12 cellular contexts compared by ENCODE assay signal in genomic region chr1:21998624-21999294, GRCh38. TPM values are rescaled to one million over a fixed set of nuclear protein-coding genes. Genes with fewer than 3 reads are reported as not detected.
A peak's percentile ranks its signal among the peaks of the same experiment; 100 is the strongest.
DNase-seq lines count a peak whose midpoint lies in the region; ATAC-seq, FAIRE-seq and TF ChIP-seq lines count a peak whose summit lies in the region.
"Not testable (repeated sequence)": the region's sequence is repeated elsewhere in the genome, so short reads cannot be mapped to it uniquely, and the experiment has no call there.
"Had no signal": no experiment of that assay in that cellular context is flagged by ENCODE, and none has a peak within 500 bp of the region (broad histone marks: within the 10 kb centered on the region; RNA-seq: fewer than 3 reads in every experiment).

No MANE protein-coding gene starts in this region.

- TF ChIP-seq EP300 in K562 (IDR thresholded peaks at IDR 0.05; ENCODE audit: low read length), result not testable (repeated sequence)

- 40% methylated on average over 6 of the region's 15 CpGs for WGBS in K562 (ENCODE audit: insufficient coverage, low coverage, missing lambda C conversion rate)

- H3K27ac ChIP-seq in BLaER1 (peak overlapping the region; percentile 80), SJCRH30 (peak overlapping the region; percentile 71)
- H3K27ac ChIP-seq in GM23338 (ENCODE audit: low read depth); K562 (ENCODE audit: extremely low read depth, low read depth, low read length): not testable (repeated sequence)

- in situ Hi-C loops in K562 (cut with MboI), result not testable (repeated sequence)

- POLR2A ChIA-PET in K562 (lab: Yijun Ruan, JAX), result interaction anchor here (0.9 kb wide), 1 partner anchor 27 kb away, joined by 3 read pairs; no protein-coding TSS in a partner anchor

- not testable (repeated sequence) for H3K9me1 ChIP-seq in K562 (ENCODE audit: control insufficient read depth, insufficient read depth, low read length)

- peak overlapping the region; percentile 57; the same call in 1 of the 2 replicates for H3K9ac ChIP-seq in BLaER1
- not testable (repeated sequence) for H3K9ac ChIP-seq in K562 (ENCODE audit: insufficient read depth in 1 of 2, low read depth in 2 of 2, low read length in 2 of 2)

- H3K79me2 ChIP-seq in GM23338 (replicated peaks; ENCODE audit: insufficient read depth); K562 (ENCODE audit: control insufficient read depth, insufficient read depth, low read length): not testable (repeated sequence)

- H3K27me3 Mint-ChIP-seq in GM23338 (ENCODE audit: insufficient read depth, low read depth, poor library complexity); endothelial cell (ENCODE audit: unreplicated experiment); progenitor cell of endocrine pancreas: not testable (repeated sequence)

- FAIRE-seq in K562 (lab: Jason Lieb, UNC), result peak; percentile 26

- CTCF ChIA-PET in K562 (lab: Yijun Ruan, JAX; ENCODE audit: low intra/inter-chr PET ratio), result not testable (repeated sequence)

- H3K36me3 ChIP-seq in BLaER1; GM23338 (ENCODE audit: insufficient read depth); SJCRH30; K562 (ENCODE audit: control insufficient read depth, insufficient read depth, low read length): not testable (repeated sequence)

- H3K27ac Mint-ChIP-seq in GM23338 (peak overlapping the region; percentile 34; the same call in 1 of the 2 replicates), endothelial cell (ENCODE audit: unreplicated experiment) (peak overlapping the region; percentile 86), progenitor cell of endocrine pancreas (peak overlapping the region; percentile 96)

- ATAC-seq in GM23338, result peak; percentile 44
- not testable (repeated sequence) for ATAC-seq in K562

- not testable (repeated sequence) for BruUV-seq in K562 (replicated peaks; lab: Mats Ljungman, UMichigan)

- intact Hi-C loops in K562 (cut with micrococcal nuclease), result not testable (repeated sequence)

- not testable (repeated sequence) for TF ChIP-seq RAD21 in K562 (CRISPR knock-in tag; conservative IDR thresholded peaks at IDR 0.05 in 1 of 2, IDR thresholded peaks at IDR 0.05 in 1 of 2)

- not testable (repeated sequence) for TF ChIP-seq POLR2A in K562 (conservative IDR thresholded peaks at IDR 0.05)

- H3K9me3 ChIP-seq in BLaER1; SJCRH30 (replicated peaks); K562 (replicated peaks; ENCODE audit: control insufficient read depth, insufficient read depth, low read depth, low read length): not testable (repeated sequence)

- not testable (repeated sequence) for H3K27me3 ChIP-seq in BLaER1; GM23338 (ENCODE audit: insufficient read depth); SJCRH30
- peaks cover 4 to 23% of the 10 kb centered on the region in 2 experiments; a peak in 3 of 5 replicates for H3K27me3 ChIP-seq in K562 (ENCODE audit: control insufficient read depth in 2 of 2, insufficient read depth in 2 of 2, low read length in 2 of 2)

- not testable (repeated sequence) for H3K36me3 Mint-ChIP-seq in GM23338 (ENCODE audit: low read depth); endothelial cell (ENCODE audit: low read depth, unreplicated experiment); progenitor cell of endocrine pancreas (ENCODE audit: insufficient read depth)

- not testable (repeated sequence) for H3K9me2 ChIP-seq in GM23338 (ENCODE audit: insufficient read depth)

- peak; percentile 17 for DNase-seq in GM23338 (ENCODE audit: low spot score)
- peak; percentile 26 for DNase-seq in NCI-H2171 treated with DMSO at 0.1 percent for 48 hours (lab: John Stamatoyannopoulos, UW)
- DNase-seq in SJCRH30, result peak; percentile 82 to 85
- DNase-seq in K562 (ENCODE audit: extremely low read depth in 1 of 4, low spot score in 3 of 4); endothelial cell (ENCODE audit: low spot score); progenitor cell of endocrine pancreas (ENCODE audit: low spot score, unreplicated experiment): not testable (repeated sequence)
- DNase-seq in iPS-NIHi7 (ENCODE audit: extremely low spot score), result peak; percentile 17

- TF ChIP-seq CTCF in GM23338 (conservative IDR thresholded peaks at IDR 0.05; ENCODE audit: low read depth in 2 of 2); K562 (IDR thresholded peaks at IDR 0.05 in 2 of 3, conservative IDR thresholded peaks at IDR 0.05 in 1 of 3; ENCODE audit: insufficient read depth in 2 of 3, low read depth in 1 of 3, low read length in 3 of 3); endothelial cell (IDR thresholded peaks at IDR 0.05; ENCODE audit: unreplicated experiment); progenitor cell of endocrine pancreas (IDR thresholded peaks at IDR 0.05; ENCODE audit: unreplicated experiment): not testable (repeated sequence)

- H3K4me1 ChIP-seq in BLaER1 (peaks cover 31% of the 10 kb centered on the region), SJCRH30 (peaks cover 30% of the 10 kb centered on the region)
- not testable (repeated sequence) for H3K4me1 ChIP-seq in GM23338 (ENCODE audit: insufficient read depth); K562 (replicated peaks in 1 of 2; ENCODE audit: control insufficient read depth in 2 of 2, insufficient read depth in 2 of 2, low read length in 2 of 2)

- H3K4me3 Mint-ChIP-seq in GM23338; endothelial cell (ENCODE audit: unreplicated experiment); progenitor cell of endocrine pancreas (ENCODE audit: low read depth): not testable (repeated sequence)

- H3K9me3 Mint-ChIP-seq in GM23338; endothelial cell (ENCODE audit: unreplicated experiment); progenitor cell of endocrine pancreas (ENCODE audit: low read depth): not testable (repeated sequence)

- H3K4me1 Mint-ChIP-seq in GM23338 (peaks cover 14% of the 10 kb centered on the region), endothelial cell (ENCODE audit: unreplicated experiment) (peaks cover 41% of the 10 kb centered on the region), progenitor cell of endocrine pancreas (ENCODE audit: low read depth) (peaks cover 34% of the 10 kb centered on the region)

- not testable (repeated sequence) for H3K4me3 ChIP-seq in BLaER1, GM23338, K562
- peak overlapping the region; percentile 50 for H3K4me3 ChIP-seq in SJCRH30

- H3K4me2 ChIP-seq in BLaER1, result peak overlapping the region; percentile 68
- not testable (repeated sequence) for H3K4me2 ChIP-seq in GM23338; K562 (ENCODE audit: insufficient read depth, low read length)

- not testable (repeated sequence) for H4K20me1 ChIP-seq in BLaER1; GM23338 (replicated peaks; ENCODE audit: insufficient read depth); K562 (replicated peaks; ENCODE audit: control insufficient read depth, insufficient read depth, low read length)

- not testable (repeated sequence) for H3F3A ChIP-seq in GM23338 (replicated peaks; ENCODE audit: low read depth)

- H2AFZ ChIP-seq in GM23338, result peak overlapping the region; percentile 38; the same call in 1 of the 2 replicates
- H2AFZ ChIP-seq in K562 (ENCODE audit: low read depth, low read length), result not testable (repeated sequence)

RNA-seq across cellular contexts. Expression of gene CELA3A, which starts 2.7 kb away (rescaled TPM):
- total RNA-seq in GM23338 (2014; rRNA removed; shearing (Covaris generic)), result not detected in 2 replicates
- polyA plus RNA-seq in GM23338 (2016; fragmentation: Nextera tagmentation; extraction: Ambion mirVana) (not detected in 2 replicates), K562 (2011; rRNA removed) (not detected in 2 replicates), K562 (2014; fragmentation: Illumina TruSeq; extraction: Trizol) (not detected in 2 replicates), K562 (2014; fragmentation: Nextera tagmentation; extraction: Ambion mirVana) (not detected), K562 (2014; rRNA removed) (not detected in 2 replicates)
- 0.32 TPM in 1 of 2 replicates, not detected in the other for total RNA-seq in SJCRH30 (2014; rRNA removed; shearing (Covaris generic))
- not detected in 2 replicates for total RNA-seq in K562 (2011; cell fraction: chromatin; rRNA removed; ENCODE audit: low replicate concordance)
- total RNA-seq in K562 (2011; cell fraction: nucleolus; rRNA removed), result not detected in 2 replicates
- not detected in 2 replicates for total RNA-seq in K562 (2011; cell fraction: nucleoplasm; rRNA removed)
- total RNA-seq in K562 (2014; rRNA removed) (not detected in 2 replicates), K562 (2014; rRNA removed; fragmentation: Illumina TruSeq; extraction: Trizol) (not detected in 2 replicates), K562 (2015; rRNA removed; fragmentation: Illumina TruSeq; extraction: Trizol) (not detected in 2 replicates), K562 (2021) (5.4 and 5.7 TPM in 2 replicates), endothelial cell (ENCODE audit: unreplicated experiment) (not detected), progenitor cell of endocrine pancreas (1.5 and 3.1 TPM in 2 replicates)
- polyA plus RNA-seq in K562 (2011; cell fraction: cytosol; rRNA removed), result not detected in 2 replicates
- not detected in 2 replicates for polyA plus RNA-seq in K562 (2011; cell fraction: nucleus; rRNA removed)
- not detected in 2 replicates for polyA plus RNA-seq in K562 (2012)
- polyA minus RNA-seq in K562 (2011; rRNA and poly(A)+ RNA removed), result not detected in 2 replicates
- not detected in 2 replicates for polyA minus RNA-seq in K562 (2011; cell fraction: cytosol; rRNA and poly(A)+ RNA removed)
- polyA minus RNA-seq in K562 (2011; cell fraction: nucleus; rRNA and poly(A)+ RNA removed), result not detected in 2 replicates
- total RNA-seq: CD8-positive, alpha-beta T cell; H4 had no signal
- polyA plus RNA-seq: A549, BJ had no signal

RNA-seq across cellular contexts. Expression of gene CELA3B, which starts 21.9 kb away (rescaled TPM):
- total RNA-seq in GM23338 (2014; rRNA removed; shearing (Covaris generic)), result not detected in 2 replicates
- polyA plus RNA-seq in GM23338 (2016; fragmentation: Nextera tagmentation; extraction: Ambion mirVana) (not detected in 2 replicates), K562 (2011; rRNA removed) (not detected in 2 replicates), K562 (2014; fragmentation: Illumina TruSeq; extraction: Trizol) (not detected in 2 replicates), K562 (2014; fragmentation: Nextera tagmentation; extraction: Ambion mirVana) (not detected), K562 (2014; rRNA removed) (not detected in 2 replicates)
- total RNA-seq in SJCRH30 (2014; rRNA removed; shearing (Covaris generic)), result not detected in 2 replicates
- total RNA-seq in K562 (2011; cell fraction: chromatin; rRNA removed; ENCODE audit: low replicate concordance), result not detected in 2 replicates
- total RNA-seq in K562 (2011; cell fraction: nucleolus; rRNA removed), result not detected in 2 replicates
- total RNA-seq in K562 (2011; cell fraction: nucleoplasm; rRNA removed), result not detected in 2 replicates
- total RNA-seq in K562 (2014; rRNA removed) (not detected in 2 replicates), K562 (2014; rRNA removed; fragmentation: Illumina TruSeq; extraction: Trizol) (not detected in 2 replicates), K562 (2015; rRNA removed; fragmentation: Illumina TruSeq; extraction: Trizol) (not detected in 2 replicates), K562 (2021) (3.1 and 3.8 TPM in 2 replicates), endothelial cell (ENCODE audit: unreplicated experiment) (not detected), progenitor cell of endocrine pancreas (0.58 TPM in 1 of 2 replicates, not detected in the other)
- polyA plus RNA-seq in K562 (2011; cell fraction: cytosol; rRNA removed), result not detected in 2 replicates
- not detected in 2 replicates for polyA plus RNA-seq in K562 (2011; cell fraction: nucleus; rRNA removed)
- polyA plus RNA-seq in K562 (2012), result not detected in 2 replicates
- not detected in 2 replicates for polyA minus RNA-seq in K562 (2011; rRNA and poly(A)+ RNA removed)
- polyA minus RNA-seq in K562 (2011; cell fraction: cytosol; rRNA and poly(A)+ RNA removed), result not detected in 2 replicates
- polyA minus RNA-seq in K562 (2011; cell fraction: nucleus; rRNA and poly(A)+ RNA removed), result not detected in 2 replicates
- total RNA-seq: CD8-positive, alpha-beta T cell; H4 had no signal
- polyA plus RNA-seq: A549, BJ had no signal

RNA-seq across cellular contexts. Expression of gene CDC42, which starts 53.8 kb away (rescaled TPM):
- total RNA-seq in GM23338 (2014; rRNA removed; shearing (Covaris generic)), result 168 and 184 TPM in 2 replicates
- 118 and 119 TPM in 2 replicates for polyA plus RNA-seq in GM23338 (2016; fragmentation: Nextera tagmentation; extraction: Ambion mirVana)
- 335 and 336 TPM in 2 replicates for total RNA-seq in SJCRH30 (2014; rRNA removed; shearing (Covaris generic))
- 27.3 and 52.8 TPM in 2 replicates for total RNA-seq in K562 (2011; cell fraction: chromatin; rRNA removed; ENCODE audit: low replicate concordance)
- 16.5 and 16.7 TPM in 2 replicates for total RNA-seq in K562 (2011; cell fraction: nucleolus; rRNA removed)
- total RNA-seq in K562 (2011; cell fraction: nucleoplasm; rRNA removed), result 28.4 and 33.8 TPM in 2 replicates
- total RNA-seq in K562 (2014; rRNA removed), result 186 and 222 TPM in 2 replicates
- 370 and 448 TPM in 2 replicates for total RNA-seq in K562 (2014; rRNA removed; fragmentation: Illumina TruSeq; extraction: Trizol)
- 313 and 336 TPM in 2 replicates for total RNA-seq in K562 (2015; rRNA removed; fragmentation: Illumina TruSeq; extraction: Trizol)
- 242 and 247 TPM in 2 replicates for total RNA-seq in K562 (2021)
- 331 and 398 TPM in 2 replicates for polyA plus RNA-seq in K562 (2011; rRNA removed)
- polyA plus RNA-seq in K562 (2011; cell fraction: cytosol; rRNA removed), result 104 and 188 TPM in 2 replicates
- polyA plus RNA-seq in K562 (2011; cell fraction: nucleus; rRNA removed), result 43.4 and 84.2 TPM in 2 replicates
- 204 and 451 TPM in 2 replicates for polyA plus RNA-seq in K562 (2012)
- 345 and 351 TPM in 2 replicates for polyA plus RNA-seq in K562 (2014; fragmentation: Illumina TruSeq; extraction: Trizol)
- polyA plus RNA-seq in K562 (2014; fragmentation: Nextera tagmentation; extraction: Ambion mirVana), result 100 to 1,000 TPM; 230 to 325 TPM
- 192 and 212 TPM in 2 replicates for polyA plus RNA-seq in K562 (2014; rRNA removed)
- polyA minus RNA-seq in K562 (2011; rRNA and poly(A)+ RNA removed), result 345 and 401 TPM in 2 replicates
- polyA minus RNA-seq in K562 (2011; cell fraction: cytosol; rRNA and poly(A)+ RNA removed), result 105 and 170 TPM in 2 replicates
- 11.2 and 35.4 TPM in 2 replicates for polyA minus RNA-seq in K562 (2011; cell fraction: nucleus; rRNA and poly(A)+ RNA removed)
- total RNA-seq in endothelial cell (ENCODE audit: unreplicated experiment), result 370 TPM
- total RNA-seq in progenitor cell of endocrine pancreas, result 287 and 288 TPM in 2 replicates

Comparison
In these comparisons a context has a peak if more than half of its experiments do, and no peak if none do; other contexts are left out.
1. H3K27ac Mint-ChIP-seq: peak in every context shown above with its lines; median percentile 96 in progenitor cell of endocrine pancreas; 86 in endothelial cell; 34 in GM23338.